Comparison of ENCODE assay signal across 8 cellular contexts in genomic region chr19:39540333-39540673, GRCh38. TPM values are rescaled to one million over a fixed set of nuclear protein-coding genes. Genes with fewer than 3 reads are reported as not detected.
A peak's percentile ranks its signal among the peaks of the same experiment; 100 is the strongest.
DNase-seq lines count a peak whose midpoint lies in the region; ATAC-seq, FAIRE-seq and TF ChIP-seq lines count a peak whose summit lies in the region.

No MANE protein-coding gene starts in this region.

- H3K27me3 ChIP-seq in GM12878 (replicated peaks in 1 of 2; ENCODE audit: control insufficient read depth in 2 of 2, insufficient read depth in 2 of 2, low read length in 1 of 2) (no peaks in the 10 kb centered on the region), mucosa of rectum (ENCODE audit: control insufficient read depth in 2 of 2, insufficient read depth in 2 of 2, low read length in 2 of 2) (peaks cover 0 to 3% of the 10 kb centered on the region in 2 donors)

- no peaks in the 10 kb centered on the region for H3K9me3 ChIP-seq in GM12878 (replicated peaks; ENCODE audit: control insufficient read depth, insufficient read depth, low read length)
- H3K9me3 ChIP-seq in mucosa of rectum (ENCODE audit: control insufficient read depth in 2 of 2, low read length in 2 of 2): no peaks in the 10 kb centered on the region

- CTCF ChIA-PET in GM12878 (lab: Yijun Ruan, JAX): interaction anchor here (0.9 to 15.0 kb wide), 7 partner anchors 12 to 304 kb away, joined by 3 to 248 read pairs (median 5); partner anchors contain the start of genes DLL3 and SUPT5H

- TF ChIP-seq CTCF in 22Rv1 (IDR thresholded peaks at IDR 0.05): peak; percentile 64
- TF ChIP-seq CTCF in HFFc6 (IDR thresholded peaks at IDR 0.05): peak; percentile 62
- TF ChIP-seq CTCF in GM12878 (IDR thresholded peaks at IDR 0.05 in 2 of 3, conservative IDR thresholded peaks at IDR 0.05 in 1 of 3; ENCODE audit: control insufficient read depth in 2 of 3, extremely low read depth in 1 of 3, insufficient read depth in 1 of 3, low read depth in 3 of 3, low read length in 3 of 3): no peak

- no peak for DNase-seq in HFFc6
- DNase-seq in GM12878 (ENCODE audit: low read depth, low spot score): no peak
- no peak for DNase-seq in HPDE6-E6E7 (ENCODE audit: extremely low spot score)

- SMC1A ChIA-PET in GM12878 (lab: Charles Lee; ENCODE audit: uncharacterized antibody, unreplicated experiment): interaction anchor here (1.1 to 1.2 kb wide), 3 partner anchors 105 to 253 kb away, joined by 3 read pairs; partner anchors contain the start of gene RPS16

- in situ Hi-C loops in GM12878 (cut with MboI): no loop called here

- peak overlapping the region; percentile 97 for H2AFZ ChIP-seq in GM12878 (ENCODE audit: control insufficient read depth, low read depth, low read length)

- H3K9ac ChIP-seq in GM12878 (ENCODE audit: control insufficient read depth, insufficient read depth, low read length): peak overlapping the region; percentile 92; the same call in 1 of the 2 replicates
- peak overlapping the region in 1 of 2 donors; percentile 82 for H3K9ac ChIP-seq in mucosa of rectum (ENCODE audit: low read depth in 1 of 2, low read length in 2 of 2)

- H3K4me3 ChIP-seq in GM12878 (no peak overlapping the region), mucosa of rectum (ENCODE audit: low read length in 2 of 2) (peak overlapping the region; percentile 81 to 85)

- H3K27ac ChIP-seq in 22Rv1 (peak overlapping the region; percentile 79), GM12878 (ENCODE audit: control insufficient read depth, insufficient read depth) (no peak overlapping the region), mucosa of rectum (ENCODE audit: low read depth in 2 of 2, low read length in 2 of 2) (no peak overlapping the region)

- TF ChIP-seq RAD21 in GM12878 (IDR thresholded peaks at IDR 0.05; ENCODE audit: insufficient read depth, low read depth, low read length): no peak

- H3K27ac Mint-ChIP-seq in HFFc6: peak overlapping the region; percentile 97

- peaks cover 6% of the 10 kb centered on the region for H3K27me3 Mint-ChIP-seq in HFFc6 (ENCODE audit: insufficient read depth)

- H3K4me1 ChIP-seq in GM12878 (ENCODE audit: control insufficient read depth, insufficient read depth, low read length): peaks cover 9% of the 10 kb centered on the region
- H3K4me1 ChIP-seq in mucosa of rectum (ENCODE audit: control insufficient read depth in 2 of 2, insufficient read depth in 2 of 2, low read length in 2 of 2): peaks cover 6% of the 10 kb centered on the region in 2 donors

- H3K79me2 ChIP-seq in GM12878 (ENCODE audit: control insufficient read depth, insufficient read depth, low read length): peaks cover 15% of the 10 kb centered on the region

- H3K4me1 Mint-ChIP-seq in HFFc6 (ENCODE audit: low read depth): peaks cover 29% of the 10 kb centered on the region

- no peaks in the 10 kb centered on the region for H3K9me3 Mint-ChIP-seq in HFFc6

- peak overlapping the region; percentile 62 for H3K4me2 ChIP-seq in GM12878 (ENCODE audit: control insufficient read depth, insufficient read depth)

- intact Hi-C loops in GM12878 (cut with micrococcal nuclease; ENCODE audit: unreplicated experiment): loop anchor here (1.0 kb wide), 1 partner anchor 100 kb away; no protein-coding TSS in a partner anchor

- TF ChIP-seq POLR2A in GM12878 (IDR thresholded peaks at IDR 0.05; ENCODE audit: low read depth, low read length): no peak
- TF ChIP-seq POLR2A in GM18505 (IDR thresholded peaks at IDR 0.05; ENCODE audit: borderline replicate concordance, extremely low read depth, insufficient read depth, insufficient read length): no peak

- FAIRE-seq in GM12878 (lab: Jason Lieb, UNC): no peak

- ATAC-seq in GM12878: no peak
- no peak for ATAC-seq in HG02623 (IDR thresholded peaks at IDR 0.05; ENCODE audit: unreplicated experiment)
- no peak for ATAC-seq in GM18868 (IDR thresholded peaks at IDR 0.05; ENCODE audit: unreplicated experiment)
- ATAC-seq in GM18505 (IDR thresholded peaks at IDR 0.05; ENCODE audit: unreplicated experiment): no peak

- no peak for TF ChIP-seq EP300 in GM12878 (IDR thresholded peaks at IDR 0.05; ENCODE audit: borderline replicate concordance in 1 of 2, control insufficient read depth in 1 of 2, low read depth in 2 of 2, low read length in 2 of 2)

- H3K36me3 ChIP-seq in GM12878 (ENCODE audit: control insufficient read depth in 2 of 2, insufficient read depth in 2 of 2, low read length in 1 of 2) (no peaks in the 10 kb centered on the region), mucosa of rectum (ENCODE audit: control insufficient read depth in 2 of 2, insufficient read depth in 2 of 2, low read length in 2 of 2) (no peaks in the 10 kb centered on the region)

- H3K4me3 Mint-ChIP-seq in HFFc6: peak overlapping the region; percentile 96

- RAD21 ChIA-PET in GM12878 (lab: Charles Lee; ENCODE audit: unreplicated experiment): interaction anchor here (0.7 to 1.1 kb wide), 2 partner anchors 100 to 133 kb away, joined by 3 to 4 read pairs; no protein-coding TSS in a partner anchor

- BruUV-seq in GM12878 (replicated peaks; lab: Mats Ljungman, UMichigan): no TSS peak

- peaks cover 12% of the 10 kb centered on the region; the same call in 1 of the 2 replicates for H3K36me3 Mint-ChIP-seq in HFFc6 (ENCODE audit: low read depth)

- POLR2A ChIA-PET in GM12878 (lab: Charles Lee): no interaction called here

- H4K20me1 ChIP-seq in GM12878 (ENCODE audit: control insufficient read depth, insufficient read depth): no peaks in the 10 kb centered on the region

- 6% methylated on average over 10 of the region's 10 CpGs for WGBS in GM12878 (ENCODE audit: insufficient coverage, insufficient replicate concordance, low lambda C conversion rate, missing lambda C conversion rate)

RNA-seq across cellular contexts. Expression of gene EID2, which starts 0.3 kb away (rescaled TPM):
- total RNA-seq in HFFc6 (2021; fragmentation: NEBNext Ultra II Directional; extraction: Animal tissue kit (Norgen Biotek cat#: 25700)): 10 to 100 TPM; 18.4 to 23.4 (median 19.0) TPM
- 3.4 and 4.0 TPM in 2 replicates for total RNA-seq in GM12878 (2013; cell fraction: nucleolus; rRNA removed)
- total RNA-seq in GM12878 (2014; rRNA removed): 9.0 and 11.3 TPM in 2 replicates
- 5.9 and 7.0 TPM in 2 replicates for total RNA-seq in GM12878 (2014; rRNA removed; fragmentation: Illumina TruSeq; extraction: Trizol)
- 9.6 and 9.7 TPM in 2 replicates for total RNA-seq in GM12878 (2021)
- 3.4 TPM for polyA plus RNA-seq in GM12878 (2011; ENCODE audit: low read depth)
- 4.8 and 7.2 TPM in 2 replicates for polyA plus RNA-seq in GM12878 (2011; rRNA removed)
- 2.7 and 4.5 TPM in 2 replicates for polyA plus RNA-seq in GM12878 (2011; cell fraction: cytosol; rRNA removed)
- 4.8 and 5.7 TPM in 2 replicates for polyA plus RNA-seq in GM12878 (2011; cell fraction: nucleus; rRNA removed)
- polyA plus RNA-seq in GM12878 (2012): 5.6 and 7.8 TPM in 2 replicates
- 5.8 and 7.0 TPM in 2 replicates for polyA plus RNA-seq in GM12878 (2014; fragmentation: Illumina TruSeq; extraction: Trizol)
- 1 to 10 TPM; 2.7 to 4.4 TPM for polyA plus RNA-seq in GM12878 (2014; fragmentation: Nextera tagmentation; extraction: Ambion mirVana)
- polyA plus RNA-seq in GM12878 (2014; rRNA removed): 11.4 and 15.5 TPM in 2 replicates
- 10 to 100 TPM in 1 of 2 experiments, 1 to 10 TPM in 1; 1.6 to 10.4 TPM for polyA plus RNA-seq in GM12878 (2016; fragmentation: Nextera tagmentation; extraction: Ambion mirVana)
- polyA minus RNA-seq in GM12878 (2011; rRNA and poly(A)+ RNA removed): 2.0 and 2.6 TPM in 2 replicates
- 2.7 and 2.8 TPM in 2 replicates for polyA minus RNA-seq in GM12878 (2011; cell fraction: cytosol; rRNA and poly(A)+ RNA removed)
- polyA minus RNA-seq in GM12878 (2011; cell fraction: nucleus; rRNA and poly(A)+ RNA removed): 1.5 and 3.2 TPM in 2 replicates

RNA-seq across cellular contexts. Expression of gene EID2B, which starts 7.7 kb away (rescaled TPM):
- 1 to 10 TPM; 2.2 to 3.7 (median 3.3) TPM for total RNA-seq in HFFc6 (2021; fragmentation: NEBNext Ultra II Directional; extraction: Animal tissue kit (Norgen Biotek cat#: 25700))
- 8.1 and 9.0 TPM in 2 replicates for total RNA-seq in GM12878 (2013; cell fraction: nucleolus; rRNA removed)
- total RNA-seq in GM12878 (2014; rRNA removed) (4.1 and 5.5 TPM in 2 replicates), GM12878 (2014; rRNA removed; fragmentation: Illumina TruSeq; extraction: Trizol) (3.7 and 5.2 TPM in 2 replicates), GM12878 (2021) (3.9 and 4.3 TPM in 2 replicates)
- polyA plus RNA-seq in GM12878 (2011; ENCODE audit: low read depth): 0.89 TPM
- polyA plus RNA-seq in GM12878 (2011; rRNA removed) (5.0 and 5.1 TPM in 2 replicates), GM12878 (2014; fragmentation: Illumina TruSeq; extraction: Trizol) (1.4 and 2.9 TPM in 2 replicates), GM12878 (2014; fragmentation: Nextera tagmentation; extraction: Ambion mirVana) (1 to 10 TPM; 5.8 to 6.1 TPM), GM12878 (2014; rRNA removed) (8.8 and 10.1 TPM in 2 replicates), GM12878 (2016; fragmentation: Nextera tagmentation; extraction: Ambion mirVana) (1 to 10 TPM; 4.8 to 5.9 TPM)
- 2.8 and 6.5 TPM in 2 replicates for polyA plus RNA-seq in GM12878 (2011; cell fraction: cytosol; rRNA removed)
- polyA plus RNA-seq in GM12878 (2011; cell fraction: nucleus; rRNA removed): 3.9 and 4.0 TPM in 2 replicates
- polyA plus RNA-seq in GM12878 (2012): 2.8 and 4.5 TPM in 2 replicates
- polyA minus RNA-seq in GM12878 (2011; rRNA and poly(A)+ RNA removed): 1.6 and 2.4 TPM in 2 replicates
- polyA minus RNA-seq in GM12878 (2011; cell fraction: cytosol; rRNA and poly(A)+ RNA removed): 0.62 and 0.67 TPM in 2 replicates
- polyA minus RNA-seq in GM12878 (2011; cell fraction: nucleus; rRNA and poly(A)+ RNA removed): 3.1 and 5.5 TPM in 2 replicates

RNA-seq across cellular contexts. Expression of gene SELENOV, which starts 25.4 kb away (rescaled TPM):
- total RNA-seq in HFFc6 (2021; fragmentation: NEBNext Ultra II Directional; extraction: Animal tissue kit (Norgen Biotek cat#: 25700)): not detected
- not detected in 2 replicates for total RNA-seq in GM12878 (2013; cell fraction: nucleolus; rRNA removed)
- total RNA-seq in GM12878 (2014; rRNA removed) (not detected in 2 replicates), GM12878 (2014; rRNA removed; fragmentation: Illumina TruSeq; extraction: Trizol) (not detected in 2 replicates), GM12878 (2021) (not detected in 2 replicates)
- polyA plus RNA-seq in GM12878 (2011; ENCODE audit: low read depth): not detected
- polyA plus RNA-seq in GM12878 (2011; rRNA removed) (not detected in 2 replicates), GM12878 (2014; fragmentation: Illumina TruSeq; extraction: Trizol) (not detected in 2 replicates), GM12878 (2014; fragmentation: Nextera tagmentation; extraction: Ambion mirVana) (not detected), GM12878 (2014; rRNA removed) (not detected in 2 replicates), GM12878 (2016; fragmentation: Nextera tagmentation; extraction: Ambion mirVana) (not detected)
- polyA plus RNA-seq in GM12878 (2011; cell fraction: cytosol; rRNA removed): not detected in 2 replicates
- not detected in 2 replicates for polyA plus RNA-seq in GM12878 (2011; cell fraction: nucleus; rRNA removed)
- not detected in 2 replicates for polyA plus RNA-seq in GM12878 (2012)
- polyA minus RNA-seq in GM12878 (2011; rRNA and poly(A)+ RNA removed): not detected in 2 replicates
- not detected in 2 replicates for polyA minus RNA-seq in GM12878 (2011; cell fraction: cytosol; rRNA and poly(A)+ RNA removed)
- polyA minus RNA-seq in GM12878 (2011; cell fraction: nucleus; rRNA and poly(A)+ RNA removed): not detected in 2 replicates

RNA-seq across cellular contexts. Expression of gene DLL3, which starts 41.6 kb away (rescaled TPM):
- total RNA-seq in HFFc6 (2021; fragmentation: NEBNext Ultra II Directional; extraction: Animal tissue kit (Norgen Biotek cat#: 25700)): under 1 TPM in 2 of 6 experiments, not detected in 4; 0.38 to 0.45 TPM
- total RNA-seq in GM12878 (2013; cell fraction: nucleolus; rRNA removed): 3.2 and 4.2 TPM in 2 replicates
- total RNA-seq in GM12878 (2014; rRNA removed) (1.5 and 2.0 TPM in 2 replicates), GM12878 (2014; rRNA removed; fragmentation: Illumina TruSeq; extraction: Trizol) (0.36 and 0.41 TPM in 2 replicates), GM12878 (2021) (0.93 and 1.3 TPM in 2 replicates)
- polyA plus RNA-seq in GM12878 (2011; ENCODE audit: low read depth): 0.18 TPM
- polyA plus RNA-seq in GM12878 (2011; rRNA removed) (0.58 and 0.64 TPM in 2 replicates), GM12878 (2014; fragmentation: Illumina TruSeq; extraction: Trizol) (0.06 and 0.22 TPM in 2 replicates), GM12878 (2014; fragmentation: Nextera tagmentation; extraction: Ambion mirVana) (under 1 TPM; 0.18 to 0.57 TPM), GM12878 (2014; rRNA removed) (1.5 and 1.9 TPM in 2 replicates), GM12878 (2016; fragmentation: Nextera tagmentation; extraction: Ambion mirVana) (1 to 10 TPM; 1.4 to 1.6 TPM)
- polyA plus RNA-seq in GM12878 (2011; cell fraction: cytosol; rRNA removed): 1.2 and 1.3 TPM in 2 replicates
- 2.0 and 2.1 TPM in 2 replicates for polyA plus RNA-seq in GM12878 (2011; cell fraction: nucleus; rRNA removed)
- polyA plus RNA-seq in GM12878 (2012): 0.58 and 0.62 TPM in 2 replicates
- 0.46 and 0.66 TPM in 2 replicates for polyA minus RNA-seq in GM12878 (2011; rRNA and poly(A)+ RNA removed)
- 1.0 TPM in 1 of 2 replicates, not detected in the other for polyA minus RNA-seq in GM12878 (2011; cell fraction: cytosol; rRNA and poly(A)+ RNA removed)
- 0.85 and 1.6 TPM in 2 replicates for polyA minus RNA-seq in GM12878 (2011; cell fraction: nucleus; rRNA and poly(A)+ RNA removed)

RNA-seq across cellular contexts. Expression of gene TIMM50, which starts 59.7 kb away (rescaled TPM):
- total RNA-seq in HFFc6 (2021; fragmentation: NEBNext Ultra II Directional; extraction: Animal tissue kit (Norgen Biotek cat#: 25700)): 100 to 1,000 TPM in 1 of 6 experiments, 10 to 100 TPM in 5; 86.2 to 104 (median 92.5) TPM
- 49.3 and 62.8 TPM in 2 replicates for total RNA-seq in GM12878 (2013; cell fraction: nucleolus; rRNA removed)
- total RNA-seq in GM12878 (2014; rRNA removed): 106 and 113 TPM in 2 replicates
- total RNA-seq in GM12878 (2014; rRNA removed; fragmentation: Illumina TruSeq; extraction: Trizol): 55.9 and 59.3 TPM in 2 replicates
- total RNA-seq in GM12878 (2021): 92.0 and 95.5 TPM in 2 replicates
- polyA plus RNA-seq in GM12878 (2011; ENCODE audit: low read depth): 26.5 TPM
- polyA plus RNA-seq in GM12878 (2011; rRNA removed): 93.2 and 106 TPM in 2 replicates
- 119 and 144 TPM in 2 replicates for polyA plus RNA-seq in GM12878 (2011; cell fraction: cytosol; rRNA removed)
- 99.5 and 132 TPM in 2 replicates for polyA plus RNA-seq in GM12878 (2011; cell fraction: nucleus; rRNA removed)
- polyA plus RNA-seq in GM12878 (2012): 46.8 and 66.1 TPM in 2 replicates
- polyA plus RNA-seq in GM12878 (2014; fragmentation: Illumina TruSeq; extraction: Trizol): 43.7 and 68.4 TPM in 2 replicates
- polyA plus RNA-seq in GM12878 (2014; fragmentation: Nextera tagmentation; extraction: Ambion mirVana): 10 to 100 TPM; 15.6 to 34.7 TPM
- polyA plus RNA-seq in GM12878 (2014; rRNA removed): 109 and 112 TPM in 2 replicates
- 100 to 1,000 TPM; 133 to 146 TPM for polyA plus RNA-seq in GM12878 (2016; fragmentation: Nextera tagmentation; extraction: Ambion mirVana)
- polyA minus RNA-seq in GM12878 (2011; rRNA and poly(A)+ RNA removed): 62.7 and 88.2 TPM in 2 replicates
- polyA minus RNA-seq in GM12878 (2011; cell fraction: cytosol; rRNA and poly(A)+ RNA removed): 31.9 and 36.6 TPM in 2 replicates
- 22.1 and 40.0 TPM in 2 replicates for polyA minus RNA-seq in GM12878 (2011; cell fraction: nucleus; rRNA and poly(A)+ RNA removed)

Comparison
In these comparisons a context has a peak if more than half of its experiments do, and no peak if none do; other contexts are left out.
1. CTCF ChIP-seq: peak in 22Rv1 (single experiment) and HFFc6 (single experiment); none in GM12878 (0 of 3).